In the genomic region with DNA sequence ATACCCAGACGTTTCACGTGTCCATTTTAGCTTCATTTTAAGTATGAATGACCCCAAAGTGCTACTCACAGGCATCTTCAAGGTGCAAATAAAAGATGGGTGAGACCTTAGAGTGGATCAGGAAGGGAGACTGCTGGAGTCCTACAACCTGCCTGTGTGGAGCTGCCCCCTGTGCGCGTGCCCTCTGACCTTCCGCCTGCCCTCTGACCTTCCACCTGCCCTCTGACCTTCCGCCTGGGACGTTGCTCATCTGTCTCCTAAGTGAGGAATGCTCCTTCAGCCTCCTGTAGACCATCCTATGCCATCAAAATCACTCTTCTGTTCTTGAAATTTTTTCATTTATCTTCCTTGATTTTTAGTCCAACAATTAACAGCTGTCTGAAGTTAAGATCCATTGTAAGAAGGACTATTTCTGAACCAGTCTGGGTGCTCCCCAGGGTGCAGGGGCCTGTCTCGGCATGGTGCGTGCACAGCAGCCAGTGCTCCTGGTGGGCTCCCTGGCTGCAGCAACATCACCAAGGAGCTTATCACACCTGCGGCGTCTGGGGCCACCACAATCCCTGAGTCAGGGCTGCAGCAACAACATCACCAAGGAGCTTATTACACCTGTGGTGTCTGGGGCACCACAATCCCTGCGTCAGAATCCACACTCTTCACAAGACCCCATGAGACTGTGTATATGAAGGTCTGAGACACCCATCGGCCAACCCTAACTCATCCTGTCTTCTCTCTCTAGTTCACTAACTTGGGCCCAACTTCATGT, we compare ENCODE assay signal across 1 cellular context.
TF ChIP-seq lines count a peak whose summit lies in the region.

No MANE protein-coding gene starts in this region.

TF ChIP-seq in K562, 482 proteins besides CTCF, POLR2A, EP300 and RAD21 (continued from another document):
- TF ChIP-seq, protein P1, sequence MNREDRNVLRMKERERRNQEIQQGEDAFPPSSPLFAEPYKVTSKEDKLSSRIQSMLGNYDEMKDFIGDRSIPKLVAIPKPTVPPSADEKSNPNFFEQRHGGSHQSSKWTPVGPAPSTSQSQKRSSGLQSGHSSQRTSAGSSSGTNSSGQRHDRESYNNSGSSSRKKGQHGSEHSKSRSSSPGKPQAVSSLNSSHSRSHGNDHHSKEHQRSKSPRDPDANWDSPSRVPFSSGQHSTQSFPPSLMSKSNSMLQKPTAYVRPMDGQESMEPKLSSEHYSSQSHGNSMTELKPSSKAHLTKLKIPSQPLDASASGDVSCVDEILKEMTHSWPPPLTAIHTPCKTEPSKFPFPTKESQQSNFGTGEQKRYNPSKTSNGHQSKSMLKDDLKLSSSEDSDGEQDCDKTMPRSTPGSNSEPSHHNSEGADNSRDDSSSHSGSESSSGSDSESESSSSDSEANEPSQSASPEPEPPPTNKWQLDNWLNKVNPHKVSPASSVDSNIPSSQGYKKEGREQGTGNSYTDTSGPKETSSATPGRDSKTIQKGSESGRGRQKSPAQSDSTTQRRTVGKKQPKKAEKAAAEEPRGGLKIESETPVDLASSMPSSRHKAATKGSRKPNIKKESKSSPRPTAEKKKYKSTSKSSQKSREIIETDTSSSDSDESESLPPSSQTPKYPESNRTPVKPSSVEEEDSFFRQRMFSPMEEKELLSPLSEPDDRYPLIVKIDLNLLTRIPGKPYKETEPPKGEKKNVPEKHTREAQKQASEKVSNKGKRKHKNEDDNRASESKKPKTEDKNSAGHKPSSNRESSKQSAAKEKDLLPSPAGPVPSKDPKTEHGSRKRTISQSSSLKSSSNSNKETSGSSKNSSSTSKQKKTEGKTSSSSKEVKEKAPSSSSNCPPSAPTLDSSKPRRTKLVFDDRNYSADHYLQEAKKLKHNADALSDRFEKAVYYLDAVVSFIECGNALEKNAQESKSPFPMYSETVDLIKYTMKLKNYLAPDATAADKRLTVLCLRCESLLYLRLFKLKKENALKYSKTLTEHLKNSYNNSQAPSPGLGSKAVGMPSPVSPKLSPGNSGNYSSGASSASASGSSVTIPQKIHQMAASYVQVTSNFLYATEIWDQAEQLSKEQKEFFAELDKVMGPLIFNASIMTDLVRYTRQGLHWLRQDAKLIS (CRISPR knock-in tag; IDR thresholded peaks at IDR 0.05), result no peak
- TF ChIP-seq HIVEP1 (CRISPR knock-in tag; IDR thresholded peaks at IDR 0.05), result no peak
- peak; percentile 80 for TF ChIP-seq NR2C1 (IDR thresholded peaks at IDR 0.05)
- TF ChIP-seq NR2C1 (tag; IDR thresholded peaks at IDR 0.05), result peak; percentile 73
- no peak for TF ChIP-seq EP400 (IDR thresholded peaks at IDR 0.05)
- no peak for TF ChIP-seq MBD1 (CRISPR knock-in tag; IDR thresholded peaks at IDR 0.05)
- TF ChIP-seq, protein P2, sequence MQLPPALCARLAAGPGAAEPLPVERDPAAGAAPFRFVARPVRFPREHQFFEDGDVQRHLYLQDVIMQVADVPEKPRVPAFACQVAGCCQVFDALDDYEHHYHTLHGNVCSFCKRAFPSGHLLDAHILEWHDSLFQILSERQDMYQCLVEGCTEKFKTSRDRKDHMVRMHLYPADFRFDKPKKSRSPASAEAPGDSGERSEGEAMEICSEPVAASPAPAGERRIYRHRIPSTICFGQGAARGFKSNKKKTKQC (CRISPR knock-in tag; IDR thresholded peaks at IDR 0.05), result no peak
- TF ChIP-seq HNRNPUL1 (IDR thresholded peaks at IDR 0.05; ENCODE audit: low read length), result no peak
- TF ChIP-seq ELK1 (CRISPR knock-in tag; IDR thresholded peaks at IDR 0.05), result no peak
- no peak for TF ChIP-seq POU5F1 (IDR thresholded peaks at IDR 0.05; ENCODE audit: borderline replicate concordance, low read depth, low read length, partially characterized antibody)
- no peak for TF ChIP-seq LCOR (CRISPR knock-in tag; IDR thresholded peaks at IDR 0.05)
- no peak for TF ChIP-seq NR2C2 (CRISPR knock-in tag; IDR thresholded peaks at IDR 0.05)
- TF ChIP-seq NR2C2 (tag; IDR thresholded peaks at IDR 0.05), result peak; percentile 52
- no peak for TF ChIP-seq HNRNPH1 (optimal IDR thresholded peaks at IDR 0.05; ENCODE audit: low read depth, low read length)
